In the genomic region with DNA sequence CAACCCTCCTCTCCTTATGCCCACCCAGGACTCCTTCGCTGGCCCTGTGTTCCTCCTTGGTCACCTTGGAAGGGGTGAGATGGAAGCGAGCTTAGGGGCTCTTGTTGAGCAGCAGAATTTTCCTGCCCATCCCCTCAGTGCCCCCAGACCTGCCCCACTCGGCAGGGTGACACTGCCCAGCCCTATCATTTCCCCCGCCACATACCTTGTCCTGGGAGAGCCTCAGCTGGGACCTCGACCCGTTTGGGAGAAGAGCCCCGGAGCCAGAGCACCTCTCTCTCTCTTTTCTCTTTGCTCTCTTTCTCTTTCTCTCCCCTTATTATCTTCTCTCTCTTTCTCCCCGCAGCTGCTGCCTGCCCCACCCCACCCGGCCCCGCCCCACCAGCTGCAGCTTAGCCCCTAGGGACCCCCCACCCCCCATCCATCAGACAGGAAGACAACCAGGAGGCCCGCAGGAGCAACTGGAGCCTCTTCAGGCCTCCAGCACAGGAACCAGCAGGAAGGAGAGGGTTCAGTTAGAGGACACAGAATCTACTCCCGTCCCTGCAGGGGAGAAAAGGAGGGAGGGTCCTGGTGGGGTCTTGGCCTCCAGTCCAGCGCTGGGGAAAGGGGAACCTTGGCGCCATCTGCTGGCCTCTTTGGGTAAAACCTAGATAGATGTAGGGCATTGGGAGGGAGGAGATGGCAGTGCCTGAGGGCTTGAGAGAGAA, we compare ENCODE assay signal across 8 cellular contexts. TPM values are rescaled to one million over a fixed set of nuclear protein-coding genes. Genes with fewer than 3 reads are reported as not detected.
DNase-seq lines count a peak whose midpoint lies in the region; ATAC-seq and TF ChIP-seq lines count a peak whose summit lies in the region.

No MANE protein-coding gene starts in this region.

- peaks cover 41% of the 10 kb centered on the region for H4K20me1 ChIP-seq in BLaER1

- H3K36me3 Mint-ChIP-seq in endothelial cell (ENCODE audit: low read depth, unreplicated experiment): no peaks in the 10 kb centered on the region

- ATAC-seq in mucosa of descending colon: peak; percentile 60
- no peak for ATAC-seq in GM18511 (IDR thresholded peaks at IDR 0.05; ENCODE audit: unreplicated experiment)

- H3K4me3 ChIP-seq in BLaER1 (peak overlapping the region; percentile 59), HFF-Myc (replicated peaks; ENCODE audit: low read depth, low read length) (no peak overlapping the region), mucosa of descending colon (no peak overlapping the region)

- DNase-seq in HFF-Myc (ENCODE audit: extremely low read depth, low read depth) (no peak), NCI-H82 (lab: John Stamatoyannopoulos, UW) (peak; percentile 97), endothelial cell (ENCODE audit: low spot score) (peak; percentile 89), mucosa of descending colon (peak in 2 of 3 donors; percentile 64 to 87)
- DNase-seq in activated CD8-positive, alpha-beta memory T cell treated with anti-CD3 and anti-CD28 coated beads for 1 hour (ENCODE audit: extremely low read depth in 1 of 2, low read depth in 1 of 2): peak; percentile 28 to 52
- DNase-seq in stimulated activated CD8-positive, alpha-beta memory T cell treated with anti-CD3 and anti-CD28 coated beads, Interleukin-7, amount 100 ng/mL, for 1 hour (ENCODE audit: low read depth in 2 of 2): peak; percentile 40 to 52

- H3K4me1 Mint-ChIP-seq in endothelial cell (ENCODE audit: unreplicated experiment): peaks cover 21% of the 10 kb centered on the region

- H3K36me3 ChIP-seq in BLaER1 (peaks cover 10% of the 10 kb centered on the region; the same call in 1 of the 2 replicates), mucosa of descending colon (ENCODE audit: low read depth) (no peaks in the 10 kb centered on the region)

- H3K9ac ChIP-seq in BLaER1: peak overlapping the region; percentile 53; the same call in 1 of the 2 replicates

- H3K4me3 Mint-ChIP-seq in endothelial cell (ENCODE audit: unreplicated experiment): no peak overlapping the region

- H3K4me1 ChIP-seq in BLaER1: peaks cover 59% of the 10 kb centered on the region
- H3K4me1 ChIP-seq in mucosa of descending colon (ENCODE audit: low read depth): peaks cover 2% of the 10 kb centered on the region

- H3K9me3 Mint-ChIP-seq in endothelial cell (ENCODE audit: unreplicated experiment): no peaks in the 10 kb centered on the region

- H3K4me2 ChIP-seq in BLaER1: peak overlapping the region; percentile 95

- peak overlapping the region; percentile 67 for H3K27ac ChIP-seq in BLaER1

- no peak overlapping the region for H3K27ac Mint-ChIP-seq in endothelial cell (ENCODE audit: unreplicated experiment)

- peaks cover 26% of the 10 kb centered on the region for H3K27me3 Mint-ChIP-seq in endothelial cell (ENCODE audit: unreplicated experiment)

- peaks cover 44% of the 10 kb centered on the region for H3K27me3 ChIP-seq in BLaER1

- H3K9me3 ChIP-seq in BLaER1: no peaks in the 10 kb centered on the region
- H3K9me3 ChIP-seq in mucosa of descending colon: no peaks in the 10 kb centered on the region

- intact Hi-C loops in mucosa of descending colon (cut with DNase I, micrococcal nuclease): no loop called here

- TF ChIP-seq CTCF in HFF-Myc (IDR thresholded peaks at IDR 0.05; ENCODE audit: low read depth, low read length, missing control alignments) (peak; percentile 83), endothelial cell (IDR thresholded peaks at IDR 0.05; ENCODE audit: unreplicated experiment) (peak; percentile 79), mucosa of descending colon (IDR thresholded peaks at IDR 0.05) (peak; percentile 51)

RNA-seq across cellular contexts. Expression of gene FNDC5, which starts 1.6 kb away (rescaled TPM):
- total RNA-seq in endothelial cell (ENCODE audit: unreplicated experiment): 5.5 TPM
- under 1 TPM; 0.38 to 0.51 (median 0.41) TPM for total RNA-seq in mucosa of descending colon

RNA-seq across cellular contexts. Expression of gene HPCA, which starts 13.9 kb away (rescaled TPM):
- total RNA-seq in endothelial cell (ENCODE audit: unreplicated experiment): not detected
- 1 to 10 TPM; 1.1 to 2.0 (median 1.1) TPM for total RNA-seq in mucosa of descending colon

RNA-seq across cellular contexts. Expression of gene TMEM54, which starts 28.8 kb away (rescaled TPM):
- total RNA-seq in endothelial cell (ENCODE audit: unreplicated experiment) (0.49 TPM), mucosa of descending colon (100 to 1,000 TPM; 426 to 995 (median 483) TPM)

RNA-seq across cellular contexts. Expression of gene S100PBP, which starts 54.9 kb away (rescaled TPM):
- total RNA-seq in endothelial cell (ENCODE audit: unreplicated experiment) (43.3 TPM), mucosa of descending colon (10 to 100 TPM; 23.7 to 38.8 (median 31.0) TPM)

RNA-seq across cellular contexts. Expression of gene YARS1, which starts 55.2 kb away (rescaled TPM):
- total RNA-seq in endothelial cell (ENCODE audit: unreplicated experiment): 73.2 TPM
- 10 to 100 TPM; 47.0 to 66.7 (median 54.8) TPM for total RNA-seq in mucosa of descending colon

Comparison
In these comparisons a context has a peak if more than half of its experiments do, and no peak if none do; other contexts are left out.
1. RNA of gene TMEM54, which starts 28.8 kb away (total RNA-seq): 426 to 995 TPM in mucosa of descending colon; 0.49 TPM in endothelial cell (single experiment); every median in the first group is over 100 times any median in the second.
2. Peak in every context shown above with its lines, with median percentiles within 50 percentile points of each other: CTCF ChIP-seq.